8 cellular contexts compared by ENCODE assay signal in the genomic region with DNA sequence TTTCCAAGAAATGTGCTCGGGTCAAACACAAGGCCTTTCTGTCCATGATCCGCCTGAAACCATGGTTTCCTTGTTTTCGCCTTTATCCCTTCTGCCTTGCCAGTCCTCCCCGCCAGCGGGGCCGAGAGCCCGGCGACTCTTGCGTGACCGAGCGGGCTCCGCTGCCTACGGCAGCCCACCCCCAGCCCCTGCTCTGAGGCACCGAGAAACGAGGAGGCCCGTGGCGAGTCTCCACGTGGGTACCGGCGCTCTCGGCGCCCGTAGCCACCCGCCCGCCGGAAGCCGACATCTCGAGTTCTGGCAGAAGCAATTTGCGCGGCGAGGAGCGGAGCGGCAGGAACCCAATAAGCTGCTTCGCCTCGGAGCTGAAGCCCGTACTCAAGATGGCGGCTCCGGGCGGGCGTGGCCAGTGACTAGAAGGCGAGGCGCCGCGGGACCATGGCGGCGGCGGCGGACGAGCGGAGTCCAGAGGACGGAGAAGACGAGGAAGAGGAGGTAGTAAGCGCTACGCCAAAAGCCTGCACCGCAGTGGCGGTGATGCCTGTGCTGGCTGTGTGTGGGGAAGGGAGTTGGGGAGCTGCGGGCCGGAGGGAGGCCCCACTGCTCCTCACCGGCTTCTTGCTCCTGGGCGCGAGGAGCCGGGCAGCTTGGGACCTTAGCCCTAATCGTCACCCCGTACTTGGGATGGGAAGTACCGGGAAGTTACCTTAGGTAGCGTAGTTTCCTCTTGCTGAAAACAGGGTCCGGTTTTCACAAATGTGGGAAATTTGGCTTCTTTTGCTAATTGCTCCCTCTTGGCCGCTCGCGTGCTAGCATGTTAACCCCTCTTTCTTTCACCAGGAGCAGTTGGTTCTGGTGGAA. TPM values are rescaled to one million over a fixed set of nuclear protein-coding genes. Genes with fewer than 3 reads are reported as not detected.
DNase-seq lines count a peak whose midpoint lies in the region; ATAC-seq and TF ChIP-seq lines count a peak whose summit lies in the region.

A gene with protein sequence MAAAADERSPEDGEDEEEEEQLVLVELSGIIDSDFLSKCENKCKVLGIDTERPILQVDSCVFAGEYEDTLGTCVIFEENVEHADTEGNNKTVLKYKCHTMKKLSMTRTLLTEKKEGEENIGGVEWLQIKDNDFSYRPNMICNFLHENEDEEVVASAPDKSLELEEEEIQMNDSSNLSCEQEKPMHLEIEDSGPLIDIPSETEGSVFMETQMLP (plus strand): TSS at position 375 of the 861 bp plus-strand sequence. CDS start 64 bp downstream, at position 439.

- H3K79me2 ChIP-seq in trophoblast cell (ENCODE audit: control insufficient read depth, insufficient read depth, low read length, poor library complexity) = peaks cover 7% of the 10 kb centered on the region

- peak in 1 of 2 donors; percentile 88 for TF ChIP-seq EP300 in tibial nerve (IDR thresholded peaks at IDR 0.05)

- H3K14ac ChIP-seq in trophoblast cell (ENCODE audit: low read length) = peak within 1 kb of the TSS; percentile 94

- peak within 1 kb of the TSS; percentile 93 for H2BK5ac ChIP-seq in trophoblast cell (ENCODE audit: low read depth, low read length, poor library complexity)

- peak within 1 kb of the TSS; percentile 98 for H3K9ac ChIP-seq in trophoblast cell (ENCODE audit: low read length)

- peaks cover 10% of the 10 kb centered on the region for H3K79me1 ChIP-seq in trophoblast cell (ENCODE audit: low read length)

- peak within 1 kb of the TSS; percentile 99 for H3K18ac ChIP-seq in trophoblast cell (ENCODE audit: low read length)

- peaks cover 0 to 26% of the 10 kb centered on the region in 2 donors for H3K36me3 ChIP-seq in adrenal gland (replicated peaks in 1 of 2)
- H3K36me3 ChIP-seq in trophoblast cell (ENCODE audit: control insufficient read depth in 1 of 2, insufficient read depth in 2 of 2, low read length in 2 of 2) = peaks cover 10 to 15% of the 10 kb centered on the region in 2 experiments
- H3K36me3 ChIP-seq in tibial nerve = peaks cover 0 to 32% (median 0%) of the 10 kb centered on the region in 3 donors

- ATAC-seq in HG02840 (IDR thresholded peaks at IDR 0.05; ENCODE audit: low FRiP score, unreplicated experiment) = peak; percentile 97

- in situ Hi-C loops in GM13976 (cut with MboI; ENCODE audit: low sequenced_read_pairs, unreplicated experiment) = no loop called here

- DNase-seq in GM13976 (ENCODE audit: low spot score) = peak; percentile 93
- peak; percentile 59 for DNase-seq in NCI-H1436 treated with DMSO at 0.1 percent for 48 hours (lab: John Stamatoyannopoulos, UW)
- DNase-seq in T-helper 1 cell = peak; percentile 85 to 94 (median 89)
- DNase-seq in adrenal gland = peak; percentile 90 to 98 (median 95)
- DNase-seq in cardiac septum (ENCODE audit: low spot score) = peak; percentile 97
- DNase-seq in trophoblast cell = peak; percentile 93 to 95
- peak; percentile 91 to 92 for DNase-seq in tibial nerve (ENCODE audit: low spot score in 2 of 2)

- H3K4ac ChIP-seq in trophoblast cell (ENCODE audit: low read depth, low read length) = peak within 1 kb of the TSS; percentile 94

- peak within 1 kb of the TSS; percentile 94 for H4K12ac ChIP-seq in trophoblast cell (ENCODE audit: low read depth, low read length)

- H2AFZ ChIP-seq in trophoblast cell (ENCODE audit: insufficient read depth, low read length, poor library complexity) = peak within 1 kb of the TSS; percentile 94

- WGBS in adrenal gland, 4 donors = 0 to 1% (median 0%) methylated on average over 37 to 70 of the region's 70 CpGs
- WGBS in trophoblast cell (ENCODE audit: extremely low coverage, insufficient coverage, insufficient read length) = no CpG with 5 or more reads among the region's 70 CpGs
- WGBS in tibial nerve, 2 donors = 0 to 1% methylated on average over 53 to 65 of the region's 70 CpGs

- peak within 1 kb of the TSS; percentile 57 for H3K4me2 ChIP-seq in trophoblast cell (ENCODE audit: low read length)

- H3K27me3 ChIP-seq in adrenal gland (no peaks in the 10 kb centered on the region), trophoblast cell (ENCODE audit: insufficient read depth, low read length) (no peaks in the 10 kb centered on the region), tibial nerve (no peaks in the 10 kb centered on the region)

- H3K23ac ChIP-seq in trophoblast cell (ENCODE audit: low read length) = no peak within 1 kb of the TSS

- H3K4me1 ChIP-seq in adrenal gland (replicated peaks in 1 of 2) = peaks cover 5 to 17% of the 10 kb centered on the region in 2 donors
- peaks cover 2 to 3% of the 10 kb centered on the region in 2 experiments for H3K4me1 ChIP-seq in trophoblast cell (ENCODE audit: control insufficient read depth in 1 of 2, insufficient read depth in 2 of 2, low read length in 2 of 2)
- peaks cover 0 to 24% (median 5%) of the 10 kb centered on the region in 4 donors for H3K4me1 ChIP-seq in tibial nerve

- TF ChIP-seq CTCF in GM13976 (IDR thresholded peaks at IDR 0.05; ENCODE audit: borderline replicate concordance, control extremely low read depth, extremely low read depth, insufficient read depth, missing control alignments) (no peak), adrenal gland (IDR thresholded peaks at IDR 0.05) (peak in 1 of 6 experiments; percentile 20), tibial nerve (IDR thresholded peaks at IDR 0.05) (peak in 1 of 5 experiments; percentile 28)

- H3K4me3 ChIP-seq in adrenal gland (peak within 1 kb of the TSS; percentile 20 to 88 (median 74)), trophoblast cell (ENCODE audit: low read depth, low read length) (peak within 1 kb of the TSS; percentile 97), tibial nerve (peak within 1 kb of the TSS; percentile 74 to 91 (median 84))

- H3K27ac ChIP-seq in adrenal gland = peak within 1 kb of the TSS; percentile 68 to 95 (median 88)
- H3K27ac ChIP-seq in trophoblast cell (ENCODE audit: low read depth, low read length) = peak within 1 kb of the TSS; percentile 85
- peak within 1 kb of the TSS; percentile 87 to 98 (median 90) for H3K27ac ChIP-seq in tibial nerve

- peak within 1 kb of the TSS; percentile 97 for H4K91ac ChIP-seq in trophoblast cell (ENCODE audit: low read depth, low read length)

- TF ChIP-seq POLR2A in adrenal gland (IDR thresholded peaks at IDR 0.05) (peak; percentile 51 to 81), tibial nerve (IDR thresholded peaks at IDR 0.05) (peak in 1 of 2 donors; percentile 69)

- intact Hi-C loops in adrenal gland (cut with DNase I) (loop anchor here in 1 of 2 donors (10.0 kb wide), 1 partner anchor 84 kb away; a partner anchor contains a TSS), cardiac septum (cut with DNase I) (loop anchor here (2.0 to 5.0 kb wide), 3 partner anchors 22 to 142 kb away; no protein-coding TSS in a partner anchor)

- no peaks in the 10 kb centered on the region for H3K9me3 ChIP-seq in adrenal gland (replicated peaks in 1 of 3)
- no peaks in the 10 kb centered on the region for H3K9me3 ChIP-seq in trophoblast cell (ENCODE audit: insufficient read depth, low read depth, low read length)
- H3K9me3 ChIP-seq in tibial nerve = no peaks in the 10 kb centered on the region

- peak within 1 kb of the TSS; percentile 59 for H2BK12ac ChIP-seq in trophoblast cell (ENCODE audit: low read length)

- peak within 1 kb of the TSS; percentile 95 for H2BK120ac ChIP-seq in trophoblast cell (ENCODE audit: insufficient read depth, low read length, poor library complexity)

- H2AK5ac ChIP-seq in trophoblast cell (ENCODE audit: low read length) = peak within 1 kb of the TSS; percentile 42

- peak within 1 kb of the TSS; percentile 99 for H4K8ac ChIP-seq in trophoblast cell (ENCODE audit: low read depth, low read length)

RNA-seq across cellular contexts. Expression of the gene that starts here (rescaled TPM):
- total RNA-seq in adrenal gland (10 to 100 TPM; 48.3 to 95.3 (median 69.1) TPM), cardiac septum (96.6 TPM), tibial nerve (10 to 100 TPM; 13.5 to 28.8 (median 22.5) TPM)
- 100 to 1,000 TPM in 1 of 3 donors, 10 to 100 TPM in 2; 74.7 to 133 (median 87.2) TPM for polyA plus RNA-seq in adrenal gland
- 70.0 and 71.7 TPM in 2 replicates for polyA plus RNA-seq in trophoblast cell (2013)

Comparison
In these comparisons a context has a peak if more than half of its experiments do, and no peak if none do; other contexts are left out.
1. Peak in every context shown above with its lines: DNase-seq, ATAC-seq, H3K4me3 ChIP-seq and H3K27ac ChIP-seq.